ENCODE assay signal across 12 cellular contexts in the genomic region with DNA sequence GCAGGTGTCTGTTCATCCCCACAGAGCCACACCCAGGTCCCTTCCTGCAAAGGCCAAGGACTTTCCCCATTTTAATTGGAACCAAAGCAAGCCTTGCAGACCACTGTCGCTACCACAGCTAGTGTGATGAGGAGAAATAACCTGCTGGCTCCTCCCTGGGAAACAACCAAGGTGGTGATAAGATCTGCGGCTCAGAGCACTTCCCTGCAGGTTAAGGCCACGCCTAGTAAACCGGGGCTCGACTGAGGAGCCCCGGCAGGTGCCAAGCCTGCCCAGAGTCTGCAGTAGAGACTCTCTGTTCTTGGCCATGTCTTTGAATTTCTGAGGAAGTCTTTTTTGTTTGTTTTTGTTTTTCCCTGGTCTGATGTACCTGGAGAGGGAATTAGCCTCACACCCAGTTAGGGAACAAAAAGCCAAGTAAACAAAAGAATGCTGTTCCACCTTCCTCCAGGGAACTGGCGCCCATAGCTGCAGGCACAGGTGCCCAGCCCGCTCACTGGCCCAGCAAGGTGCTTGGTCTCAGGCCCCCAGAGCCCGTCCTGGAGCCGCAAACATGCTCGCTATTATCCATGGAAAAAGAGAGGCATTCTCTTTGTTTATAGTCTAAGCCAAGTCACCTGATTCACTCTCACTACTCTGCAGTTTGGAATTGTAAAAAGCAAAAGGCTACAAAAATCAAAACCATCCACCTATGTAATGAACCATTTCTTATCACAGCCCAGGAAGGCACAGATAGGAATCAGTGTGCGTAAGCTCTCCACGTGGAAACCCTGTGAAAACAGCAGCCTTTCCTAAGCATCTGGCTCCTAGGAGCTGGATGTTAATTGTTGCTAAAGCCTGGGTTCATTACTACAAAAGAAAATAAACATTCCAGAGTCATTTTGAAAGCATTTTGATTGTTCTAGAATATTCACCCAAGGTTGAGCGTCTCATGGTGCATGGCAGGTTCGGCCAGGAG. TPM values are rescaled to one million over a fixed set of nuclear protein-coding genes. Genes with fewer than 3 reads are reported as not detected.
DNase-seq lines count a peak whose midpoint lies in the region; ATAC-seq and TF ChIP-seq lines count a peak whose summit lies in the region.
"Had no signal": no experiment of that assay in that cellular context is flagged by ENCODE, and none has a peak within 500 bp of the region (broad histone marks: within the 10 kb centered on the region; RNA-seq: fewer than 3 reads in every experiment).

No MANE protein-coding gene starts in this region.

- POLR2A ChIA-PET in WTC11 (lab: Charles Lee): no interaction called here

- no peaks in the 10 kb centered on the region for H3K9me3 Mint-ChIP-seq in WTC11
- no peaks in the 10 kb centered on the region for H3K9me3 Mint-ChIP-seq in endothelial cell (ENCODE audit: unreplicated experiment)
- H3K9me3 Mint-ChIP-seq: HFFc6; natural killer cell; stimulated activated memory B cell treated with anti-CD40 and anti-IgM and Interleukin-4, amounts not matched to agents 10 μg/mL and 1 μg/mL and 100 μg/mL, for 72 hours had no signal

- H3K9me3 ChIP-seq in upper lobe of left lung (no peaks in the 10 kb centered on the region), osteoblast (ENCODE audit: low read depth, low read length) (no peaks in the 10 kb centered on the region)

- H3K36me3 ChIP-seq in upper lobe of left lung (no peaks in the 10 kb centered on the region), osteoblast (ENCODE audit: insufficient read depth, low read length) (no peaks in the 10 kb centered on the region)

- H3K27me3 Mint-ChIP-seq in WTC11 (ENCODE audit: low read depth) (no peaks in the 10 kb centered on the region), endothelial cell (ENCODE audit: unreplicated experiment) (peaks cover 11% of the 10 kb centered on the region)

- H3K27me3 ChIP-seq in upper lobe of left lung (no peaks in the 10 kb centered on the region), osteoblast (ENCODE audit: insufficient read depth, low read length) (no peaks in the 10 kb centered on the region)

- H3K79me2 ChIP-seq in osteoblast (ENCODE audit: insufficient read depth, low read length): no peaks in the 10 kb centered on the region

- H3K4me3 ChIP-seq in upper lobe of left lung: no peak overlapping the region
- H3K4me3 ChIP-seq in osteoblast (ENCODE audit: insufficient read depth, low read length): no peak overlapping the region

- H3K27ac Mint-ChIP-seq in WTC11 (0 out of 2 replicates have a peak overlapping the region, but pooled peaks have one; percentile 7), endothelial cell (ENCODE audit: unreplicated experiment) (no peak overlapping the region)
- H3K27ac Mint-ChIP-seq: HFFc6; natural killer cell; stimulated activated memory B cell treated with anti-CD40 and anti-IgM and Interleukin-4, amounts not matched to agents 10 μg/mL and 1 μg/mL and 100 μg/mL, for 72 hours had no signal

- H3K36me3 Mint-ChIP-seq in WTC11: no peaks in the 10 kb centered on the region
- H3K36me3 Mint-ChIP-seq in endothelial cell (ENCODE audit: low read depth, unreplicated experiment): peaks cover 6% of the 10 kb centered on the region
- H3K36me3 Mint-ChIP-seq: natural killer cell had no signal

- CTCF ChIA-PET in WTC11 (lab: Charles Lee): interaction anchor here (1.3 to 5.9 kb wide), 2 partner anchors 19 to 54 kb away, joined by 5 to 27 read pairs; no protein-coding TSS in a partner anchor

- no peak for TF ChIP-seq POLR2A in upper lobe of left lung (IDR thresholded peaks at IDR 0.05)

- WGBS in upper lobe of left lung, 2 donors: 60 to 62% methylated on average over 15 of the region's 15 CpGs

- TF ChIP-seq CTCF in WTC11 (IDR thresholded peaks at IDR 0.05) (no peak), endothelial cell (IDR thresholded peaks at IDR 0.05; ENCODE audit: unreplicated experiment) (no peak), upper lobe of left lung (IDR thresholded peaks at IDR 0.05) (no peak), osteoblast (IDR thresholded peaks at IDR 0.05; ENCODE audit: extremely low read depth, low read depth, low read length) (no peak)

- no peak for ATAC-seq in WTC11
- ATAC-seq in upper lobe of left lung (ENCODE audit: low FRiP score in 2 of 2): no peak
- ATAC-seq: natural killer cell; stimulated activated memory B cell treated with anti-CD40 and anti-IgM and Interleukin-4, amounts not matched to agents 10 μg/mL and 1 μg/mL and 100 μg/mL, for 72 hours had no signal

- no peak overlapping the region for H3K4me3 Mint-ChIP-seq in WTC11
- peak overlapping the region; percentile 38 for H3K4me3 Mint-ChIP-seq in endothelial cell (ENCODE audit: unreplicated experiment)
- H3K4me3 Mint-ChIP-seq: HFFc6; stimulated activated memory B cell treated with anti-CD40 and anti-IgM and Interleukin-4, amounts not matched to agents 10 μg/mL and 1 μg/mL and 100 μg/mL, for 72 hours had no signal

- H3K27ac ChIP-seq in upper lobe of left lung (peak overlapping the region in 3 of 4 donors; percentile 26 to 94 (median 37)), osteoblast (ENCODE audit: low read depth, low read length) (no peak overlapping the region)

- H3K4me1 ChIP-seq in upper lobe of left lung: peaks cover 81 to 92% (median 85%) of the 10 kb centered on the region in 4 donors
- H3K4me1 ChIP-seq in osteoblast (ENCODE audit: insufficient read depth, low read length): peaks cover 12% of the 10 kb centered on the region

- H3K4me2 ChIP-seq in osteoblast (ENCODE audit: insufficient read depth, low read length): no peak overlapping the region

- H3K4me1 Mint-ChIP-seq in WTC11 (peaks cover 24% of the 10 kb centered on the region), endothelial cell (ENCODE audit: unreplicated experiment) (peaks cover 65% of the 10 kb centered on the region)

- TF ChIP-seq EP300 in upper lobe of left lung (IDR thresholded peaks at IDR 0.05): no peak

- peak; percentile 17 for DNase-seq in stimulated activated CD4-positive, alpha-beta T cell treated with anti-CD3 and anti-CD28 coated beads, Interleukin-4, amount 100 ng/mL, for 24 hours
- DNase-seq in stimulated activated CD4-positive, alpha-beta T cell treated with anti-CD3 and anti-CD28 coated beads, Interleukin-4, amount 100 ng/mL, for 1 hour: no peak
- DNase-seq in WTC11 (ENCODE audit: low spot score): no peak
- no peak for DNase-seq in endothelial cell (ENCODE audit: low spot score)
- no peak for DNase-seq in upper lobe of left lung
- no peak for DNase-seq in osteoblast (ENCODE audit: insufficient read length, low spot score, missing footprints)
- DNase-seq in middle frontal gyrus (ENCODE audit: extremely low spot score, low spot score): no peak
- DNase-seq in NCI-H1436 treated with DMSO at 0.1 percent for 48 hours (lab: John Stamatoyannopoulos, UW): no peak
- DNase-seq: HFFc6, natural killer cell, NCI-H1092 treated with DMSO at 0.1 percent for 48 hours had no signal

- H2AFZ ChIP-seq in osteoblast (ENCODE audit: low read length): no peak overlapping the region

- peaks cover 18% of the 10 kb centered on the region for H4K20me1 ChIP-seq in osteoblast (ENCODE audit: insufficient read depth, low read length)

TF ChIP-seq in WTC11, 78 proteins besides CTCF, POLR2A, EP300 and RAD21:
- TF ChIP-seq ZNF396 (CRISPR knock-in tag; IDR thresholded peaks at IDR 0.05; ENCODE audit: borderline replicate concordance): no peak
- TF ChIP-seq, protein P1, sequence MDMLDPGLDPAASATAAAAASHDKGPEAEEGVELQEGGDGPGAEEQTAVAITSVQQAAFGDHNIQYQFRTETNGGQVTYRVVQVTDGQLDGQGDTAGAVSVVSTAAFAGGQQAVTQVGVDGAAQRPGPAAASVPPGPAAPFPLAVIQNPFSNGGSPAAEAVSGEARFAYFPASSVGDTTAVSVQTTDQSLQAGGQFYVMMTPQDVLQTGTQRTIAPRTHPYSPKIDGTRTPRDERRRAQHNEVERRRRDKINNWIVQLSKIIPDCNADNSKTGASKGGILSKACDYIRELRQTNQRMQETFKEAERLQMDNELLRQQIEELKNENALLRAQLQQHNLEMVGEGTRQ (CRISPR knock-in tag; IDR thresholded peaks at IDR 0.05): no peak

RNA-seq across cellular contexts. Expression of a gene that starts 2.7 kb away (rescaled TPM):
- total RNA-seq in WTC11 (2021) (0.87 to 1.1 TPM (median 0.92 TPM) in 3 replicates), endothelial cell (ENCODE audit: unreplicated experiment) (8.1 TPM), upper lobe of left lung (10 to 100 TPM; 11.2 to 32.8 (median 28.9) TPM), osteoblast (3.5 and 5.1 TPM in 2 replicates)

RNA-seq across cellular contexts. Expression of a gene that starts 40.9 kb away (rescaled TPM):
- total RNA-seq in WTC11 (2021): 0.28 to 0.87 TPM (median 0.41 TPM) in 3 replicates
- total RNA-seq in endothelial cell (ENCODE audit: unreplicated experiment): 0.72 TPM
- total RNA-seq in upper lobe of left lung: 10 to 100 TPM in 2 of 6 donors, 1 to 10 TPM in 4; 6.5 to 24.7 (median 8.5) TPM
- 10.3 and 10.5 TPM in 2 replicates for total RNA-seq in osteoblast
